In the genomic region with DNA sequence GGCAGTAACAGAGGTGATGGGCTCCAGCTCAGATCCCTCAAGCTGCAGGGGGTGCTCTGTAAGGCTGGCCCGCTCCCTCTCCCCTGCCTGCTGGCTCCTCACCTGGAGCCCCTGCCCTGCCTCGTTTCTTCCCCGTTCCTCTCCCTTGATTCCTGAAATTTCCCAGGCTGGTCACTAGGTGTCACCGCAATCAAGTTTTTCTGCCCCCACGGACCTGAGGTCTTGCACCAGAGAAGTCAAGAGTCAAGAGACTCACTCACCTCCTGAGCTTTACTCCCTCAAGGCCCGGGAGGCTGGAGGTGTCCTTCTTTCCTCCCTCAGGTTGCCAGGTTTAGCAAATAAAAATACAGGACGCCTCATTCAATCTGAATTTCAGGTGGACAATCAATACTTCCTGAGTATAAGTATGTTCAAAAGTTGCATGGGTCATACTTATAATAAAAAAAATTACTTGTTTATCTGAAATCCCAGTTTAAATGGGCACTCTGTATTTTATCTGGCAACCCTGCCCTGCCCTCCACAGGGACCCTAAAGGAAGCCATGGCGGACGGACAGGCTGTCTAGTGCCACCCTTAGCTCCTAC, we compare ENCODE assay signal across 8 cellular contexts.
DNase-seq lines count a peak whose midpoint lies in the region; ATAC-seq lines count a peak whose summit lies in the region.

No MANE protein-coding gene starts in this region.

- peak; percentile 8 for DNase-seq in DMS79 (lab: John Stamatoyannopoulos, UW)
- DNase-seq in HuH-7.5 (ENCODE audit: low spot score) = peak; percentile 89
- peak; percentile 64 for DNase-seq in RPMI7951 (ENCODE audit: low read depth)
- peak; percentile 62 for DNase-seq in amniotic epithelial cell (ENCODE audit: low read depth)
- DNase-seq in right cardiac atrium = no peak
- DNase-seq in stimulated activated CD4-positive, alpha-beta T cell treated with anti-CD3 and anti-CD28 coated beads, Interleukin-12 subunit alpha, Interleukin-12 subunit beta, amount 100 ng/mL, for 48 hours (ENCODE audit: low read depth in 2 of 3, low spot score in 1 of 3) = peak in 2 of 3 donors; percentile 14 to 40
- no peak for DNase-seq in cerebellar nuclear complex (lab: John Stamatoyannopoulos, UW)

- no peak overlapping the region for H3K4me3 ChIP-seq in right cardiac atrium (ENCODE audit: low read length)

- WGBS in right cardiac atrium = 22% methylated on average over 9 of the region's 9 CpGs

- no peaks in the 10 kb centered on the region for H3K4me1 ChIP-seq in right cardiac atrium (ENCODE audit: control insufficient read depth, insufficient read depth, low read length)

- no peak overlapping the region for H3K27ac ChIP-seq in right cardiac atrium (ENCODE audit: low read length)

- intact Hi-C loops in right cardiac atrium (cut with DNase I) = loop anchor here (2.0 to 10.0 kb wide), 4 partner anchors 71 to 111 kb away; a partner anchor contains a TSS

- H3K27me3 ChIP-seq in right cardiac atrium (ENCODE audit: control insufficient read depth, insufficient read depth) = no peaks in the 10 kb centered on the region

- no peaks in the 10 kb centered on the region for H3K9me3 ChIP-seq in right cardiac atrium (ENCODE audit: control insufficient read depth, low read length)

- ATAC-seq in right cardiac atrium (peak; percentile 37 to 54), GM18517 (IDR thresholded peaks at IDR 0.05; ENCODE audit: unreplicated experiment) (no peak)

Comparison
In these comparisons a context has a peak if more than half of its experiments do, and no peak if none do; other contexts are left out.
1. DNase-seq: peak in DMS79 (single experiment), HuH-7.5 (single experiment), RPMI7951 (single experiment), amniotic epithelial cell (single experiment) and stimulated activated CD4-positive, alpha-beta T cell treated with anti-CD3 and anti-CD28 coated beads, Interleukin-12 subunit alpha, Interleukin-12 subunit beta, amount 100 ng/mL, for 48 hours (2 of 3); none in right cardiac atrium (0 of 3) and cerebellar nuclear complex (0 of 2).